ENCODE assay signal across 8 cellular contexts in genomic region chr12:121060149-121061001, GRCh38. TPM values are rescaled to one million over a fixed set of nuclear protein-coding genes. Genes with fewer than 3 reads are reported as not detected.
A peak's percentile ranks its signal among the peaks of the same experiment; 100 is the strongest.
DNase-seq lines count a peak whose midpoint lies in the region; ATAC-seq, FAIRE-seq and TF ChIP-seq lines count a peak whose summit lies in the region.

No MANE protein-coding gene starts in this region.

- TF ChIP-seq CTCF in GM12875 (IDR thresholded peaks at IDR 0.05; ENCODE audit: borderline replicate concordance, insufficient read depth, low read depth, low read length), result peak; percentile 64
- peak; percentile 42 for TF ChIP-seq CTCF in lower lobe of right lung (IDR thresholded peaks at IDR 0.05)

- no peaks in the 10 kb centered on the region for H3K27me3 Mint-ChIP-seq in activated CD4-positive, alpha-beta T cell treated with anti-CD3 and anti-CD28 coated beads for 36 hours

- H3K4me3 ChIP-seq in GM12875 (ENCODE audit: low read depth, low read length) (peak overlapping the region; percentile 50), lower lobe of right lung (peak overlapping the region; percentile 47)

- no peaks in the 10 kb centered on the region for H3K27me3 ChIP-seq in lower lobe of right lung (ENCODE audit: low read depth)

- peaks cover 14% of the 10 kb centered on the region for H3K4me1 Mint-ChIP-seq in activated CD4-positive, alpha-beta T cell treated with anti-CD3 and anti-CD28 coated beads for 36 hours

- CTCF ChIA-PET in activated CD4-positive, alpha-beta T cell treated with anti-CD3 and anti-CD28 coated beads for 36 hours (lab: Charles Lee), result interaction anchor here (0.6 to 4.0 kb wide), 43 partner anchors 9 to 1833 kb away, joined by 3 to 36 read pairs (median 4); partner anchors contain the start of gene C12orf43

- H3K9me3 Mint-ChIP-seq in activated CD4-positive, alpha-beta T cell treated with anti-CD3 and anti-CD28 coated beads for 36 hours (ENCODE audit: low read depth), result no peaks in the 10 kb centered on the region

- intact Hi-C loops in activated CD4-positive, alpha-beta T cell treated with anti-CD3 and anti-CD28 coated beads for 36 hours (cut with DNase I, micrococcal nuclease), result loop anchor here (1.0 to 2.0 kb wide), 8 partner anchors 22 to 170 kb away; partner anchors contain the start of genes C12orf43 (in 2 of the 2) and OASL (in 1 of the 2)
- intact Hi-C loops in lower lobe of right lung (cut with DNase I), result no loop called here

- DNase-seq in NCI-H1694 (lab: John Stamatoyannopoulos, UW), result peak; percentile 69
- peak; percentile 79 for DNase-seq in activated CD4-positive, alpha-beta T cell treated with anti-CD3 and anti-CD28 coated beads for 36 hours
- peak; percentile 79 for DNase-seq in dermis blood vessel endothelial cell
- peak; percentile 57 for DNase-seq in lower lobe of right lung
- peak; percentile 55 for DNase-seq in stimulated activated naive CD8-positive, alpha-beta T cell treated with anti-CD3 and anti-CD28 coated beads, Interleukin-15, Interleukin-2, amounts not matched to agents 100 U/mL and 50 U/mL, for 24 hours

- H3K36me3 Mint-ChIP-seq in activated CD4-positive, alpha-beta T cell treated with anti-CD3 and anti-CD28 coated beads for 36 hours (ENCODE audit: low read depth), result no peaks in the 10 kb centered on the region

- H3K9me3 ChIP-seq in lower lobe of right lung, result no peaks in the 10 kb centered on the region

- FAIRE-seq in A204.1 (lab: Jason Lieb, UNC), result peak; percentile 86

- no peaks in the 10 kb centered on the region for H3K36me3 ChIP-seq in lower lobe of right lung

- ATAC-seq in HG02763 (IDR thresholded peaks at IDR 0.05; ENCODE audit: unreplicated experiment), result peak; percentile 59
- peak; percentile 91 for ATAC-seq in activated CD4-positive, alpha-beta T cell treated with anti-CD3 and anti-CD28 coated beads for 36 hours
- ATAC-seq in lower lobe of right lung, result peak; percentile 86 to 91
- peak; percentile 87 for ATAC-seq in stimulated activated naive CD8-positive, alpha-beta T cell treated with anti-CD3 and anti-CD28 coated beads, Interleukin-15, Interleukin-2, amounts not matched to agents 100 U/mL and 50 U/mL, for 24 hours

- H3K4me3 Mint-ChIP-seq in activated CD4-positive, alpha-beta T cell treated with anti-CD3 and anti-CD28 coated beads for 36 hours, result peak overlapping the region; percentile 60

- peak overlapping the region; percentile 90 for H3K27ac Mint-ChIP-seq in activated CD4-positive, alpha-beta T cell treated with anti-CD3 and anti-CD28 coated beads for 36 hours

- peak overlapping the region; percentile 81 for H3K27ac ChIP-seq in lower lobe of right lung

- POLR2A ChIA-PET in activated CD4-positive, alpha-beta T cell treated with anti-CD3 and anti-CD28 coated beads for 36 hours (lab: Charles Lee), result interaction anchor here (0.6 to 0.7 kb wide), 2 partner anchors 154 to 156 kb away, joined by 3 to 5 read pairs; no protein-coding TSS in a partner anchor

- peaks cover 13% of the 10 kb centered on the region for H3K4me1 ChIP-seq in lower lobe of right lung

RNA-seq across cellular contexts. Expression of gene OASL, which starts 21.3 kb away (rescaled TPM):
- 10 to 100 TPM; 13.9 to 19.6 TPM for total RNA-seq in activated CD4-positive, alpha-beta T cell treated with anti-CD3 and anti-CD28 coated beads for 36 hours
- total RNA-seq in dermis blood vessel endothelial cell (0.34 and 0.74 TPM in 2 replicates), lower lobe of right lung (21.1 TPM)

RNA-seq across cellular contexts. Expression of gene C12orf43, which starts 44.1 kb away (rescaled TPM):
- total RNA-seq in activated CD4-positive, alpha-beta T cell treated with anti-CD3 and anti-CD28 coated beads for 36 hours, result 10 to 100 TPM; 22.8 to 23.8 TPM
- 11.1 and 22.2 TPM in 2 replicates for total RNA-seq in dermis blood vessel endothelial cell
- total RNA-seq in lower lobe of right lung, result 12.3 TPM

Comparison
In these comparisons a context has a peak if more than half of its experiments do, and no peak if none do; other contexts are left out.
1. Peak in every context shown above with its lines: DNase-seq, ATAC-seq, H3K4me3 ChIP-seq and H3K27ac ChIP-seq.